2 cellular contexts compared by ENCODE assay signal in the genomic region with DNA sequence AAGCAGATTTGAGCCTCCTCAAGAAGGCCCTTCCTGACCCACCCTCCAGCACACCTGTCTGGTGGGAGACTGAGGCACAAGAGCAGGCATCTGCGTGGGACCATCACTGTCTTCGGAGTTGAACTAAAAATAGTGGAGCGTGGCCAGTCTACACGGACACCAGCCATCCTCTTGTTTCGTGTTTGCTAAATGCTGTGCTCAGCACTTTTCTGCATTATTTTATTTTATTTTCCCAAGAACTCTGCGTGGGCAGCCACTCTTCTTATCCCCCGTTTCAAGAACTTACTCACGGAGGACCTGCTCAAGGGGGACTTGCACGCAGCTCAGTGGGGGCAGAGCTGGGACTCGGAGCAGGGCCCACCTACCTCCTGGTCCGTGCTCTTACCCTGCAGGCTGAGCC.
A peak's percentile ranks its signal among the peaks of the same experiment; 100 is the strongest.
TF ChIP-seq lines count a peak whose summit lies in the region.

No MANE protein-coding gene starts in this region.

TF ChIP-seq in GM23338, 12 proteins besides CTCF, POLR2A, EP300 and RAD21 (continued from another document):
- TF ChIP-seq ZNF462 (CRISPR knock-in tag; IDR thresholded peaks at IDR 0.05): no peak
- no peak for TF ChIP-seq JUNB (IDR thresholded peaks at IDR 0.05; ENCODE audit: unreplicated experiment)
- no peak for TF ChIP-seq EZH2 (IDR thresholded peaks at IDR 0.05; ENCODE audit: low read depth, unreplicated experiment)
- TF ChIP-seq POLR2AphosphoS5 (IDR thresholded peaks at IDR 0.05; ENCODE audit: low read depth): no peak

TF ChIP-seq in K562, 482 proteins besides CTCF, POLR2A, EP300 and RAD21 (continued from another document):
- TF ChIP-seq ZBTB49 (CRISPR knock-in tag; IDR thresholded peaks at IDR 0.05; ENCODE audit: borderline replicate concordance): no peak
- no peak for TF ChIP-seq TARDBP (IDR thresholded peaks at IDR 0.05)
- no peak for TF ChIP-seq CEBPB (tag; IDR thresholded peaks at IDR 0.05)
- TF ChIP-seq POLR2AphosphoS2 (IDR thresholded peaks at IDR 0.05; ENCODE audit: low read length): no peak
- peak; percentile 92 for TF ChIP-seq C11orf30 (IDR thresholded peaks at IDR 0.05; ENCODE audit: low read depth)
